1 cellular context compared by ENCODE assay signal in genomic region chr1:51690285-51690961, GRCh38.
TF ChIP-seq lines count a peak whose summit lies in the region.

No MANE protein-coding gene starts in this region.

TF ChIP-seq in HepG2, 621 proteins besides CTCF, POLR2A, EP300 and RAD21 (continued from another document and continues in another):
- TF ChIP-seq ZNF646 (CRISPR knock-in tag; IDR thresholded peaks at IDR 0.05) (peak; percentile 71; the same call in 1 of the 2 replicates), GPBP1L1 (CRISPR knock-in tag; IDR thresholded peaks at IDR 0.05) (no peak), ZNF800 (CRISPR knock-in tag; IDR thresholded peaks at IDR 0.05) (no peak), LCORL (IDR thresholded peaks at IDR 0.05) (no peak), LCORL (CRISPR knock-in tag; IDR thresholded peaks at IDR 0.05) (peak; percentile 36; the same call in 1 of the 2 replicates), FOXJ3 (CRISPR knock-in tag; IDR thresholded peaks at IDR 0.05; ENCODE audit: borderline replicate concordance) (peak; percentile 94), ZNF816 (CRISPR knock-in tag; IDR thresholded peaks at IDR 0.05; ENCODE audit: borderline replicate concordance) (peak; percentile 66; the same call in 1 of the 2 replicates), MIXL1 (CRISPR knock-in tag; IDR thresholded peaks at IDR 0.05) (peak; percentile 57), DZIP1 (CRISPR knock-in tag; IDR thresholded peaks at IDR 0.05) (no peak), DMAP1 (CRISPR knock-in tag; IDR thresholded peaks at IDR 0.05) (peak; percentile 50; the same call in 1 of the 2 replicates), YEATS4 (CRISPR knock-in tag; IDR thresholded peaks at IDR 0.05; ENCODE audit: borderline replicate concordance) (peak; percentile 32; the same call in 1 of the 2 replicates), ZNF207 (IDR thresholded peaks at IDR 0.05; ENCODE audit: borderline replicate concordance) (no peak), ZNF598 (CRISPR knock-in tag; IDR thresholded peaks at IDR 0.05; ENCODE audit: borderline replicate concordance) (no peak), CCDC6 (CRISPR knock-in tag; IDR thresholded peaks at IDR 0.05) (0 out of 2 replicates have a peak, but pooled peaks have one; percentile 39), PHF21A (CRISPR knock-in tag; IDR thresholded peaks at IDR 0.05) (peak; percentile 54), RFX3 (CRISPR knock-in tag; IDR thresholded peaks at IDR 0.05) (peak; percentile 46; the same call in 1 of the 2 replicates), GZF1 (CRISPR knock-in tag; IDR thresholded peaks at IDR 0.05) (no peak), HOMEZ (CRISPR knock-in tag; IDR thresholded peaks at IDR 0.05; ENCODE audit: low read depth) (peak; percentile 37; the same call in 1 of the 2 replicates), TBX2 (CRISPR knock-in tag; IDR thresholded peaks at IDR 0.05; ENCODE audit: borderline replicate concordance) (peak; percentile 88; the same call in 1 of the 2 replicates), ATF7 (IDR thresholded peaks at IDR 0.05) (peak; percentile 76), ATF7 (CRISPR knock-in tag; IDR thresholded peaks at IDR 0.05) (no peak), HHEX (CRISPR knock-in tag; IDR thresholded peaks at IDR 0.05) (peak; percentile 88), ZNF3 (CRISPR knock-in tag; IDR thresholded peaks at IDR 0.05) (peak; percentile 56; the same call in 1 of the 2 replicates), ATF3 (CRISPR knock-in tag; IDR thresholded peaks at IDR 0.05) (peak; percentile 96), ZNF609 (CRISPR knock-in tag; IDR thresholded peaks at IDR 0.05; ENCODE audit: borderline replicate concordance) (peak; percentile 91), PRDM10 (CRISPR knock-in tag; IDR thresholded peaks at IDR 0.05; ENCODE audit: low read depth) (peak; percentile 79), NR2F2 (IDR thresholded peaks at IDR 0.05; ENCODE audit: borderline replicate concordance, low read depth) (peak; percentile 37; the same call in 1 of the 2 replicates), RCOR2 (CRISPR knock-in tag; IDR thresholded peaks at IDR 0.05) (peak; percentile 50; the same call in 1 of the 2 replicates)
